Comparison of ENCODE assay signal across 22 cellular contexts in the genomic region with DNA sequence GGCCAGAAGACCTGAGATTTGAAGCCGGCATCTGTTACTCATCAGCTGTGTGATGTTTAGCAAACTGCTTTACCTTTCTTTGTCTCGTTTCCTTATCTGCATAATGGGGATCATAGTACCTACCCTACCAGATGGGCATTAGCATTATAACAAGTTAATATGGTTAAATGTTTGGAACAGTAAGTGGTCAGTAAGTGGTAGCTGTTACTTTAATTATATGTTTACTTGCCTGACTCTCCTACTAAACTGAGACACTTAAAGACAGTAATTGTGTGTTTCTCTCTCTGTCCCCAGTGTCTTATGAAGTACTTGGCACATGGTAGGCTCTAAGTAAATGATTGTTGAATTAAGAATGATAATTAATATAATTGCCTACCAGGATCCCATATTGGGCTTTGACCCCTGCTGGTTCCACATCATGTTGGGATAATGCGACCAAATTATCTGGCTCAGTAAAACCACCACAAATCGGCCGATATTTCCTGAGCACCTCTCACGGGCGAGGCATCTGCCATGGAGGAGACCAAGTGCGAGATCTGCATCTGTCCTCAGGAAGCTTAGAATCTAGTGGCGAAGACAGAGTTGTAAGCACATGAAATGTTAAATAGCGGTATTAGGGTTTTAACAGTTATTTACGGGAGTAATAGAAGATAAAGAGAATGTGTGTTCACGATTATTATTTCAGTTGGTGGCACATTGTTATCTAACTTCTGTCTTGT. TPM values are rescaled to one million over a fixed set of nuclear protein-coding genes. Genes with fewer than 3 reads are reported as not detected.
A peak's percentile ranks its signal among the peaks of the same experiment; 100 is the strongest.
DNase-seq lines count a peak whose midpoint lies in the region; ATAC-seq and TF ChIP-seq lines count a peak whose summit lies in the region.
"Had no signal": no experiment of that assay in that cellular context is flagged by ENCODE, and none has a peak within 500 bp of the region (broad histone marks: within the 10 kb centered on the region; RNA-seq: fewer than 3 reads in every experiment).

No MANE protein-coding gene starts in this region.

- no peaks in the 10 kb centered on the region for H3K27me3 ChIP-seq in GM23338 (ENCODE audit: insufficient read depth)
- H3K27me3 ChIP-seq: transverse colon had no signal

- ATAC-seq in GM23338, result no peak
- no peak for ATAC-seq in GM18517 (IDR thresholded peaks at IDR 0.05; ENCODE audit: unreplicated experiment)
- ATAC-seq: activated T-cell treated with anti-CD3 and anti-CD28 coated beads, Interleukin-2, amount 50 U/mL, for 4 hours; naive thymus-derived CD4-positive, alpha-beta T cell; Panc1 had no signal

- H3K4me3 Mint-ChIP-seq in GM23338 (no peak overlapping the region), nephron (no peak overlapping the region)
- H3K4me3 Mint-ChIP-seq: activated CD4-positive, alpha-beta T cell treated with anti-CD3 and anti-CD28 coated beads, Interleukin-2, amount 10 ng/mL, durations not matched to agents 24 days and 14 days; activated T-cell treated with anti-CD3 and anti-CD28 coated beads, Interleukin-2, amount 50 U/mL, for 4 hours; mesothelial cell of epicardium; naive thymus-derived CD4-positive, alpha-beta T cell had no signal

- H3K36me3 Mint-ChIP-seq in GM23338 (ENCODE audit: low read depth) (peaks cover 7% of the 10 kb centered on the region; the same call in 2 of the 3 replicates), nephron (ENCODE audit: low read depth) (peaks cover 20% of the 10 kb centered on the region)
- H3K36me3 Mint-ChIP-seq: naive thymus-derived CD4-positive, alpha-beta T cell had no signal

- peaks cover 7% of the 10 kb centered on the region; the same call in 1 of the 2 replicates for H4K20me1 ChIP-seq in GM23338 (replicated peaks; ENCODE audit: insufficient read depth)

- H3K27ac Mint-ChIP-seq in GM23338 (peak overlapping the region; percentile 63; the same call in 1 of the 2 replicates), nephron (peak overlapping the region in 2 of 3 experiments; percentile 26 to 63)
- H3K27ac Mint-ChIP-seq: activated CD4-positive, alpha-beta T cell treated with anti-CD3 and anti-CD28 coated beads, Interleukin-2, amount 10 ng/mL, durations not matched to agents 24 days and 14 days; mesothelial cell of epicardium had no signal

- H3K27me3 Mint-ChIP-seq in GM23338 (ENCODE audit: insufficient read depth, low read depth, poor library complexity) (peaks cover 7% of the 10 kb centered on the region), nephron (ENCODE audit: low read depth) (no peaks in the 10 kb centered on the region)

- H3K36me3 ChIP-seq in GM23338 (ENCODE audit: insufficient read depth), result no peaks in the 10 kb centered on the region
- H3K36me3 ChIP-seq: transverse colon had no signal

- H3K27ac ChIP-seq in GM23338 (ENCODE audit: low read depth), result no peak overlapping the region
- H3K27ac ChIP-seq in coronary artery, result no peak overlapping the region
- H3K27ac ChIP-seq: transverse colon had no signal

- 0 out of 2 replicates have a peak, but pooled peaks cover 4% of the 10 kb centered on the region for H3F3A ChIP-seq in GM23338 (replicated peaks; ENCODE audit: low read depth)

- H3K9me3 Mint-ChIP-seq in GM23338 (no peaks in the 10 kb centered on the region), nephron (no peaks in the 10 kb centered on the region)
- H3K9me3 Mint-ChIP-seq: activated CD4-positive, alpha-beta T cell treated with anti-CD3 and anti-CD28 coated beads, Interleukin-2, amount 10 ng/mL, durations not matched to agents 24 days and 14 days; activated T-cell treated with anti-CD3 and anti-CD28 coated beads, Interleukin-2, amount 50 U/mL, for 4 hours; mesothelial cell of epicardium; naive thymus-derived CD4-positive, alpha-beta T cell had no signal

- H3K4me3 ChIP-seq in GM23338 (no peak overlapping the region), coronary artery (no peak overlapping the region)
- H3K4me3 ChIP-seq: transverse colon had no signal

- peaks cover 85% of the 10 kb centered on the region for H3K79me2 ChIP-seq in GM23338 (replicated peaks; ENCODE audit: insufficient read depth)

- TF ChIP-seq CTCF in GM23338 (conservative IDR thresholded peaks at IDR 0.05; ENCODE audit: low read depth in 2 of 2) (no peak), nephron (IDR thresholded peaks at IDR 0.05; ENCODE audit: unreplicated experiment in 3 of 3) (no peak), coronary artery (IDR thresholded peaks at IDR 0.05) (no peak)

- peaks cover 31% of the 10 kb centered on the region for H3K4me1 ChIP-seq in GM23338 (ENCODE audit: insufficient read depth)
- H3K4me1 ChIP-seq: Caco-2, transverse colon had no signal

- no peaks in the 10 kb centered on the region for H3K9me2 ChIP-seq in GM23338 (ENCODE audit: insufficient read depth)

- H3K4me1 Mint-ChIP-seq in GM23338 (peaks cover 24% of the 10 kb centered on the region), nephron (peaks cover 22% of the 10 kb centered on the region)
- H3K4me1 Mint-ChIP-seq: activated CD4-positive, alpha-beta T cell treated with anti-CD3 and anti-CD28 coated beads, Interleukin-2, amount 10 ng/mL, durations not matched to agents 24 days and 14 days had no signal

- no peak overlapping the region for H3K4me2 ChIP-seq in GM23338

- H2AFZ ChIP-seq in GM23338, result no peak overlapping the region

- no peak for DNase-seq in GM23338 (ENCODE audit: low spot score)
- DNase-seq in NCI-H146 (lab: John Stamatoyannopoulos, UW), result peak; percentile 62
- DNase-seq in NCI-H748 treated with DMSO at 0.1 percent for 48 hours (lab: John Stamatoyannopoulos, UW), result peak; percentile 92
- no peak for DNase-seq in hepatic stellate cell (ENCODE audit: low spot score)
- no peak for DNase-seq in coronary artery (ENCODE audit: low spot score)
- DNase-seq: activated CD4-positive, alpha-beta T cell treated with anti-CD3 and anti-CD28 coated beads, Interleukin-2, amount 10 ng/mL, durations not matched to agents 24 days and 14 days; activated T-cell treated with anti-CD3 and anti-CD28 coated beads, Interleukin-2, amount 50 U/mL, for 4 hours; C1 segment of cervical spinal cord; Caco-2; DMS79 treated with DMSO at 0.1 percent for 48 hours; HCEC 1CT; KBM-7; naive thymus-derived CD4-positive, alpha-beta T cell; NCI-H187; NCI-H226; retina; SHP77; transverse colon had no signal

TF ChIP-seq in GM23338, 12 proteins besides CTCF, POLR2A, EP300 and RAD21 (continues in another document):
- TF ChIP-seq NANOG (IDR thresholded peaks at IDR 0.05; ENCODE audit: borderline replicate concordance) (no peak), EZH2phosphoT487 (IDR thresholded peaks at IDR 0.05; ENCODE audit: unreplicated experiment) (no peak), STAT1 (IDR thresholded peaks at IDR 0.05; ENCODE audit: unreplicated experiment) (no peak), ZNF331 (CRISPR knock-in tag; IDR thresholded peaks at IDR 0.05; ENCODE audit: low read depth) (no peak), CREB1 (CRISPR knock-in tag; IDR thresholded peaks at IDR 0.05; ENCODE audit: low read depth) (no peak)
- TF ChIP-seq, protein P1, sequence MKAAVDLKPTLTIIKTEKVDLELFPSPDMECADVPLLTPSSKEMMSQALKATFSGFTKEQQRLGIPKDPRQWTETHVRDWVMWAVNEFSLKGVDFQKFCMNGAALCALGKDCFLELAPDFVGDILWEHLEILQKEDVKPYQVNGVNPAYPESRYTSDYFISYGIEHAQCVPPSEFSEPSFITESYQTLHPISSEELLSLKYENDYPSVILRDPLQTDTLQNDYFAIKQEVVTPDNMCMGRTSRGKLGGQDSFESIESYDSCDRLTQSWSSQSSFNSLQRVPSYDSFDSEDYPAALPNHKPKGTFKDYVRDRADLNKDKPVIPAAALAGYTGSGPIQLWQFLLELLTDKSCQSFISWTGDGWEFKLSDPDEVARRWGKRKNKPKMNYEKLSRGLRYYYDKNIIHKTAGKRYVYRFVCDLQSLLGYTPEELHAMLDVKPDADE (IDR thresholded peaks at IDR 0.05), result no peak

RNA-seq across cellular contexts. Expression of a gene that starts 31.4 kb away (rescaled TPM):
- 121 and 147 TPM in 2 replicates for total RNA-seq in GM23338 (2014; rRNA removed; shearing (Covaris generic))
- 46.1 and 52.2 TPM in 2 replicates for polyA plus RNA-seq in GM23338 (2016; fragmentation: Nextera tagmentation; extraction: Ambion mirVana)

RNA-seq across cellular contexts. Expression of a gene that starts 48.1 kb away (rescaled TPM):
- total RNA-seq in GM23338 (2014; rRNA removed; shearing (Covaris generic)), result 17.4 and 22.4 TPM in 2 replicates
- 14.9 and 16.6 TPM in 2 replicates for polyA plus RNA-seq in GM23338 (2016; fragmentation: Nextera tagmentation; extraction: Ambion mirVana)

RNA-seq across cellular contexts. Expression of a gene that starts 48.3 kb away (rescaled TPM):
- total RNA-seq in GM23338 (2014; rRNA removed; shearing (Covaris generic)), result 32.3 and 40.4 TPM in 2 replicates
- polyA plus RNA-seq in GM23338 (2016; fragmentation: Nextera tagmentation; extraction: Ambion mirVana), result 127 and 128 TPM in 2 replicates

RNA-seq across cellular contexts. Expression of a gene that starts 53.9 kb away (rescaled TPM):
- total RNA-seq in GM23338 (2014; rRNA removed; shearing (Covaris generic)), result 9.7 and 13.2 TPM in 2 replicates
- polyA plus RNA-seq in GM23338 (2016; fragmentation: Nextera tagmentation; extraction: Ambion mirVana), result 2.8 and 3.4 TPM in 2 replicates

Comparison
In these comparisons a context has a peak if more than half of its experiments do, and no peak if none do; other contexts are left out.
1. DNase-seq: peak in NCI-H146 (single experiment) and NCI-H748 treated with DMSO at 0.1 percent for 48 hours (single experiment); none in GM23338 (single experiment), hepatic stellate cell (single experiment) and coronary artery (single experiment).